6 cellular contexts compared by ENCODE assay signal in the genomic region with DNA sequence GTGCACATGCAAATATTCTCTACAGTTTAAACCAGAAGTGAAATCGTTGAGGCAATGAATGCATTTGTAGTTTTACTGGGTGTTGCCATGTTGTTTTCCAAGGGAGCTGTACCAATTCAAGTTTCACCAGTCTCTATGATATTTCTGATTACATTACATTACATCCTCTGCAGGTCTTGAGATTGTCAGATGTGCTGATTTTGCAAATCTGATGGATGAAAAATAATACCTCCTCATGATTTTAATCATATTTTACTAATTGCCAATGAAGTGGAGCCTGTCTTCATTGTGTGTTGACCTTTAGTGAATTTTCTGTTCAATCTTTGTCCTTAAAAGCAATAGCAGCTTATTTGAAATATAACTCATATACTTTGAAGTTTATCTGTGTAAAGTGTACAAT.
"Had no signal": no experiment of that assay in that cellular context is flagged by ENCODE, and none has a peak within 500 bp of the region (broad histone marks: within the 10 kb centered on the region; RNA-seq: fewer than 3 reads in every experiment).

No MANE protein-coding gene starts in this region.

- DNase-seq: KBM-7, KG1 had no signal

- H3K9ac ChIP-seq: KMS-11 had no signal

- H3K4me3 ChIP-seq: K562 had no signal

- FAIRE-seq: HTR-8/SVneo, K562 had no signal

- ATAC-seq: K562 had no signal

- H3K4me2 ChIP-seq: KMS-11 had no signal

- H3K27ac ChIP-seq: HL-60, KMS-11 had no signal
